In genomic region chrX:2608638-2609430, GRCh38 we compare ENCODE assay signal across 8 cellular contexts.
DNase-seq lines count a peak whose midpoint lies in the region; ATAC-seq and TF ChIP-seq lines count a peak whose summit lies in the region.

No MANE protein-coding gene starts in this region.

- H3K4me3 ChIP-seq in foreskin fibroblast (ENCODE audit: low read depth in 1 of 2, low read length in 2 of 2) (peak overlapping the region; percentile 81 to 82), osteoblast (ENCODE audit: insufficient read depth, low read length) (peak overlapping the region; percentile 87), tibial nerve (peak overlapping the region; percentile 50 to 64 (median 56))

- H3K9me3 ChIP-seq in osteoblast (ENCODE audit: low read depth, low read length) (no peaks in the 10 kb centered on the region), tibial nerve (no peaks in the 10 kb centered on the region)

- H3K36me3 Mint-ChIP-seq in activated T-cell treated with anti-CD3 and anti-CD28 coated beads, Interleukin-2, amount 50 U/mL, for 24 hours (ENCODE audit: low read depth) = peaks cover 42% of the 10 kb centered on the region

- H3K4me1 ChIP-seq in osteoblast (ENCODE audit: insufficient read depth, low read length) (peaks cover 8% of the 10 kb centered on the region), tibial nerve (peaks cover 0 to 18% (median 7%) of the 10 kb centered on the region in 4 donors)

- H3K4me1 Mint-ChIP-seq in activated T-cell treated with anti-CD3 and anti-CD28 coated beads, Interleukin-2, amount 50 U/mL, for 24 hours (ENCODE audit: low read depth) = peaks cover 50% of the 10 kb centered on the region

- no peaks in the 10 kb centered on the region for H3K27me3 ChIP-seq in osteoblast (ENCODE audit: insufficient read depth, low read length)
- H3K27me3 ChIP-seq in tibial nerve = no peaks in the 10 kb centered on the region

- TF ChIP-seq CTCF in foreskin fibroblast (IDR thresholded peaks at IDR 0.05; ENCODE audit: low read depth, low read length) (no peak), osteoblast (IDR thresholded peaks at IDR 0.05; ENCODE audit: extremely low read depth, low read depth, low read length) (no peak), tibial nerve (IDR thresholded peaks at IDR 0.05) (no peak)

- H2AFZ ChIP-seq in osteoblast (ENCODE audit: low read length) = peak overlapping the region; percentile 90

- TF ChIP-seq POLR2A in tibial nerve (IDR thresholded peaks at IDR 0.05) = no peak

- ATAC-seq in GM21576 (IDR thresholded peaks at IDR 0.05; ENCODE audit: unreplicated experiment) = peak; percentile 91

- peak overlapping the region; percentile 88 for H3K27ac Mint-ChIP-seq in activated T-cell treated with anti-CD3 and anti-CD28 coated beads, Interleukin-2, amount 50 U/mL, for 24 hours

- peak overlapping the region; percentile 91 for H3K4me2 ChIP-seq in osteoblast (ENCODE audit: insufficient read depth, low read length)

- TF ChIP-seq EP300 in tibial nerve (IDR thresholded peaks at IDR 0.05) = peak in 1 of 2 donors; percentile 23

- DNase-seq in Caki2 (ENCODE audit: low read depth) (peak; percentile 83), KBM-7 (peak; percentile 93), foreskin fibroblast (peak; percentile 88 to 96), osteoblast (ENCODE audit: insufficient read length, low spot score, missing footprints) (peak; percentile 96), tibial nerve (ENCODE audit: low spot score in 2 of 2) (peak; percentile 51 to 63), GDM1 (lab: John Stamatoyannopoulos, UW) (no peak)
- DNase-seq in activated T-cell treated with anti-CD3 and anti-CD28 coated beads, Interleukin-2, amount 50 U/mL, for 24 hours = peak; percentile 92

- H4K20me1 ChIP-seq in osteoblast (ENCODE audit: insufficient read depth, low read length) = no peaks in the 10 kb centered on the region

- H3K79me2 ChIP-seq in osteoblast (ENCODE audit: insufficient read depth, low read length) = no peaks in the 10 kb centered on the region

- in situ Hi-C loops in Caki2 (cut with HindIII; ENCODE audit: low pct_unique_long_range_greater_than_20kb, low sequenced_read_pairs) = no loop called here
- in situ Hi-C loops in KBM-7 (cut with MboI; ENCODE audit: low pct_unique_long_range_greater_than_20kb, low sequenced_read_pairs) = loop anchor here (25.0 kb wide), 1 partner anchor 1147 kb away; the partner anchor contains the start of gene ASMTL

- no peaks in the 10 kb centered on the region for H3K36me3 ChIP-seq in osteoblast (ENCODE audit: insufficient read depth, low read length)
- H3K36me3 ChIP-seq in tibial nerve = no peaks in the 10 kb centered on the region

- WGBS in tibial nerve, 2 donors = 0 to 1% methylated on average over 18 to 32 of the region's 63 CpGs

- no peaks in the 10 kb centered on the region for H3K9me3 Mint-ChIP-seq in activated T-cell treated with anti-CD3 and anti-CD28 coated beads, Interleukin-2, amount 50 U/mL, for 24 hours

- H3K27ac ChIP-seq in osteoblast (ENCODE audit: low read depth, low read length) (peak overlapping the region; percentile 37), tibial nerve (peak overlapping the region; percentile 43 to 87 (median 76))

- H3K4me3 Mint-ChIP-seq in activated T-cell treated with anti-CD3 and anti-CD28 coated beads, Interleukin-2, amount 50 U/mL, for 24 hours = peak overlapping the region; percentile 91

- H3K27me3 Mint-ChIP-seq in activated T-cell treated with anti-CD3 and anti-CD28 coated beads, Interleukin-2, amount 50 U/mL, for 24 hours = no peaks in the 10 kb centered on the region
